Comparison of ENCODE assay signal across 19 cellular contexts in the genomic region with DNA sequence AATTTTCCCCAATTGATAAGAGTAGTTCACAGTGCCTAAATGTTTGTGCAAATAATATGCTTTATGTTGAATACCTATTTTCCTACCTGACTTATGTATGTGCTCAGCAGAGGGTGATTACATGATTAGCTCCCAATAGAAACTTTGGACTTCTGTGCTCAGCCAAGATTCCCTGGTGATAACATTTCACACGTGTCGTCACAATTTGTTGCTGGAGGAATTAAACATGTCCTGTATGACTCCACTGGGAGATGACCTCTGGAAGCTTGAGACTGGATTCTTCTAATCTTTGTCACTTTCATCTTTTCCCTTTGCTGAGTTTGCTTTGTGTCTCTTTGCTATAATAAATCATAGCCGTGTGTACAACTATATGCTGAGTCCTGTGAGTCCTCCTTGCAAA.
DNase-seq lines count a peak whose midpoint lies in the region; ATAC-seq, FAIRE-seq and TF ChIP-seq lines count a peak whose summit lies in the region.
"Had no signal": no experiment of that assay in that cellular context is flagged by ENCODE, and none has a peak within 500 bp of the region (broad histone marks: within the 10 kb centered on the region; RNA-seq: fewer than 3 reads in every experiment).

No MANE protein-coding gene starts in this region.

- TF ChIP-seq RAD21 in HepG2 (CRISPR knock-in tag; IDR thresholded peaks at IDR 0.05): no peak

- FAIRE-seq in HepG2 (lab: Jason Lieb, UNC): no peak

- intact Hi-C loops in HepG2 (cut with micrococcal nuclease; ENCODE audit: unreplicated experiment): no loop called here

- TF ChIP-seq CTCF in fibroblast of villous mesenchyme (IDR thresholded peaks at IDR 0.05; ENCODE audit: insufficient read depth, low read depth, low read length) (no peak), HepG2 (CRISPR knock-in tag; IDR thresholded peaks at IDR 0.05) (no peak)

- ATAC-seq in HepG2: no peak
- no peak for ATAC-seq in GM21381 (IDR thresholded peaks at IDR 0.05; ENCODE audit: unreplicated experiment)
- ATAC-seq: CD8-positive, alpha-beta T cell had no signal

- in situ Hi-C loops in HepG2 (cut with HindIII; ENCODE audit: extremely low pct_ligation_motif_present, low pct_unique_long_range_greater_than_20kb): no loop called here

- H3K79me2 ChIP-seq in HepG2 (ENCODE audit: insufficient read depth, low read length): no peaks in the 10 kb centered on the region

- TF ChIP-seq POLR2A in HepG2 (IDR thresholded peaks at IDR 0.05; ENCODE audit: insufficient read depth in 1 of 2, low read depth in 2 of 2, low read length in 2 of 2): no peak

- TF ChIP-seq EP300 in HepG2 (IDR thresholded peaks at IDR 0.05; ENCODE audit: low read depth in 2 of 2, low read length in 2 of 2) (no peak), HepG2 (CRISPR knock-in tag; IDR thresholded peaks at IDR 0.05; ENCODE audit: borderline replicate concordance) (no peak)

- 12% methylated on average over 2 of the region's 3 CpGs for WGBS in HepG2 (ENCODE audit: low lambda C conversion rate)

- no TSS peak for BruUV-seq in HepG2 (replicated peaks; lab: Mats Ljungman, UMichigan)

- H2AFZ ChIP-seq in HepG2 (ENCODE audit: low read length): no peak overlapping the region

- H3K27me3 ChIP-seq in HepG2 (ENCODE audit: control insufficient read depth in 1 of 2, insufficient read depth in 2 of 2, low read length in 2 of 2): no peaks in the 10 kb centered on the region
- no peaks in the 10 kb centered on the region for H3K27me3 ChIP-seq in skeletal muscle satellite cell (ENCODE audit: control insufficient read depth, insufficient read depth, low read length)
- H3K27me3 ChIP-seq: BLaER1 treated with 17β-estradiol and CSF1 and Interleukin-3, amounts not matched to agents 10 nM and 100 nM had no signal

- H3K4me2 ChIP-seq in HepG2 (ENCODE audit: low read depth, low read length) (no peak overlapping the region), skeletal muscle satellite cell (ENCODE audit: low read length) (peak overlapping the region; percentile 15)
- H3K4me2 ChIP-seq: BLaER1 treated with 17β-estradiol and CSF1 and Interleukin-3, amounts not matched to agents 10 nM and 100 nM had no signal

- DNase-seq in LHCN-M2 (ENCODE audit: low read depth): peak; percentile 49
- peak; percentile 5 for DNase-seq in fibroblast of villous mesenchyme (ENCODE audit: low read depth)
- no peak for DNase-seq in HepG2 (ENCODE audit: low spot score)
- no peak for DNase-seq in NCI-H2171 treated with DMSO at 0.1 percent for 48 hours (lab: John Stamatoyannopoulos, UW)
- DNase-seq in DMS 273 treated with DMSO at 0.1 percent for 48 hours (lab: John Stamatoyannopoulos, UW): no peak
- DNase-seq in SKM-1 (lab: John Stamatoyannopoulos, UW; ENCODE audit: unreplicated experiment): no peak
- DNase-seq: CD8-positive, alpha-beta T cell; H9; Kasumi-1; NCI-H1105; NCI-H2081; NCI-H510A; NCI-H748 treated with DMSO at 0.1 percent for 48 hours; NK-92 treated with Interleukin-12 subunit alpha and Interleukin-12 subunit beta, amount 100 ng/mL, for 24 hours; Right ventricle myocardium superior had no signal

- H3K36me3 ChIP-seq in HepG2 (replicated peaks in 1 of 2; ENCODE audit: control insufficient read depth in 1 of 2, insufficient read depth in 2 of 2, low read length in 2 of 2) (no peaks in the 10 kb centered on the region), skeletal muscle satellite cell (ENCODE audit: insufficient read depth, low read length) (no peaks in the 10 kb centered on the region)
- H3K36me3 ChIP-seq: BLaER1 treated with 17β-estradiol and CSF1 and Interleukin-3, amounts not matched to agents 10 nM and 100 nM had no signal

- H3K4me1 ChIP-seq in HepG2 (ENCODE audit: insufficient read depth, low read length): no peaks in the 10 kb centered on the region
- H3K4me1 ChIP-seq in skeletal muscle satellite cell (ENCODE audit: control insufficient read depth, insufficient read depth, low read length): peaks cover 17% of the 10 kb centered on the region
- H3K4me1 ChIP-seq: BLaER1 treated with 17β-estradiol and CSF1 and Interleukin-3, amounts not matched to agents 10 nM and 100 nM had no signal

- H3K9me3 ChIP-seq in HepG2 (ENCODE audit: low read length) (no peaks in the 10 kb centered on the region), skeletal muscle satellite cell (replicated peaks; ENCODE audit: low read length) (no peaks in the 10 kb centered on the region)

- POLR2A ChIA-PET in HepG2 (lab: Yijun Ruan, JAX): no interaction called here

- H3K4me3 ChIP-seq in fibroblast of villous mesenchyme (ENCODE audit: low read depth, low read length) (no peak overlapping the region), HepG2 (replicated peaks in 1 of 3; ENCODE audit: insufficient read depth in 1 of 3, low read depth in 2 of 3, low read length in 3 of 3) (no peak overlapping the region), skeletal muscle satellite cell (ENCODE audit: low read length) (no peak overlapping the region)
- H3K4me3 ChIP-seq: BLaER1 treated with 17β-estradiol and CSF1 and Interleukin-3, amounts not matched to agents 10 nM and 100 nM had no signal

- CTCF ChIA-PET in HepG2 (lab: Yijun Ruan, JAX; ENCODE audit: low intra/inter-chr PET ratio, low total read pairs): no interaction called here

- no peaks in the 10 kb centered on the region for H4K20me1 ChIP-seq in HepG2 (ENCODE audit: insufficient read depth, low read length)
- H4K20me1 ChIP-seq: BLaER1 treated with 17β-estradiol and CSF1 and Interleukin-3, amounts not matched to agents 10 nM and 100 nM had no signal

- no peak overlapping the region for H3K9ac ChIP-seq in HepG2 (ENCODE audit: insufficient read depth, low read depth, low read length)
- no peak overlapping the region for H3K9ac ChIP-seq in skeletal muscle satellite cell (ENCODE audit: low read depth, low read length)
- H3K9ac ChIP-seq: BLaER1 treated with 17β-estradiol and CSF1 and Interleukin-3, amounts not matched to agents 10 nM and 100 nM had no signal

- no peak overlapping the region for H3K27ac ChIP-seq in HepG2 (ENCODE audit: extremely low read length, insufficient read depth, low read length)
- H3K27ac ChIP-seq: BLaER1 treated with 17β-estradiol and CSF1 and Interleukin-3, amounts not matched to agents 10 nM and 100 nM; HL-60 had no signal

TF ChIP-seq in HepG2, 621 proteins besides CTCF, POLR2A, EP300 and RAD21:
- TF ChIP-seq IKZF4 (CRISPR knock-in tag; IDR thresholded peaks at IDR 0.05; ENCODE audit: borderline replicate concordance, low read depth, not compliant biosample characterization) (no peak), CREB1 (IDR thresholded peaks at IDR 0.05) (peak; percentile 24; the same call in 1 of the 2 replicates), CREB1 (CRISPR knock-in tag; IDR thresholded peaks at IDR 0.05) (no peak)

Comparison
In these comparisons a context has a peak if more than half of its experiments do, and no peak if none do; other contexts are left out.
1. DNase-seq: peak in LHCN-M2 (single experiment) and fibroblast of villous mesenchyme (single experiment); none in HepG2 (single experiment), NCI-H2171 treated with DMSO at 0.1 percent for 48 hours (single experiment), DMS 273 treated with DMSO at 0.1 percent for 48 hours (single experiment) and SKM-1 (single experiment).